Comparison of ENCODE assay signal across 8 cellular contexts in the genomic region with DNA sequence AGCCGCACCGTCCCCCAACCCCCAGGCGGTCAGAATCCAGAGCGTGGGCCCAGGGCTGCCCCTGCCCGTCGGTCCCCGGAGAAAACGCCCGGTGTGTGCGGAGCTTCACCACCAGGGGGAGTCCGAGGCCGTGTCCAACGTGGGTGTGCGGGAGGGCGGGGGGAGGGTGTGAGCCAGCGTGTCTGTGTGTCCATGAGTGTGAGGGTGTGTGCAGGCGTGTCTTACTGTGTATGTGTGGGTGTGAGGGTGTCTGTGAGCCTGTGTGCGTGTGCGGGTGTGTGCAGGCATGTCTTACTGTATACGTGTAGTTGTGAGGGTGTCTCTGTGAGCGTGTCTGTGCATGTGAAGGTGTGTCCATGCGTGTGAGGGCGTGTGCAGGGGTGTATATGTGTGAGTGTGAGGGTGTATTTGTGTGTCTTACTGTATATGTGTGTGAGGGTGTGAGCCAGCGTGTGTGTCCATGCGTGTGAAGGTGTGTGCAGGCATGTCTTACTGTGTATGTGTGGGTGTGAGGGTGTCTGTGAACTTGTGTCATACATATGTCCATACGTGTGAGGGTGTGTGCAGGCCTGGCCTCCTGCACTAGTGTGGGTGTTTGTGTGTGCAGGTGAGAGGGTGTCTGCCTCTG. TPM values are rescaled to one million over a fixed set of nuclear protein-coding genes. Genes with fewer than 3 reads are reported as not detected.
A peak's percentile ranks its signal among the peaks of the same experiment; 100 is the strongest.
DNase-seq lines count a peak whose midpoint lies in the region; ATAC-seq and TF ChIP-seq lines count a peak whose summit lies in the region.

No MANE protein-coding gene starts in this region.

- H3K27me3 ChIP-seq in IMR-90 (ENCODE audit: control insufficient read depth, insufficient read depth, low read length), result peaks cover 18% of the 10 kb centered on the region; the same call in 1 of the 2 replicates
- H3K27me3 ChIP-seq in ovary, result no peaks in the 10 kb centered on the region
- H3K27me3 ChIP-seq in thyroid gland, result no peaks in the 10 kb centered on the region

- DNase-seq in COR-L47 (lab: John Stamatoyannopoulos, UW), result peak; percentile 52
- DNase-seq in IMR-90, result peak; percentile 20
- DNase-seq in SK-MEL-5 (ENCODE audit: low read depth, low spot score), result peak; percentile 74
- DNase-seq in activated gamma-delta T cell treated with Interleukin-2 at 50 U/mL for 16 hours, result peak; percentile 83
- DNase-seq in foreskin melanocyte, result peak; percentile 30
- peak; percentile 66 to 84 (median 81) for DNase-seq in ovary
- peak; percentile 72 to 73 for DNase-seq in thyroid gland

- TF ChIP-seq CTCF in IMR-90 (conservative IDR thresholded peaks at IDR 0.05; ENCODE audit: low read depth, low read length) (peak; percentile 72), ovary (IDR thresholded peaks at IDR 0.05) (peak; percentile 43 to 84 (median 74)), thyroid gland (IDR thresholded peaks at IDR 0.05) (peak; percentile 52 to 93 (median 85))

- WGBS in IMR-90 (ENCODE audit: extremely low coverage in 2 of 2, insufficient read length in 1 of 2), 2 experiments, result 42% methylated on average over 14 of the region's 26 CpGs; no CpG with 5 or more reads in 1 of the 2 experiments
- 18 to 21% (median 21%) methylated on average over 25 to 26 of the region's 26 CpGs for WGBS in ovary, 3 donors
- WGBS in thyroid gland, 2 donors, result 35 to 47% methylated on average over 13 to 20 of the region's 26 CpGs

- no peak overlapping the region for H2BK15ac ChIP-seq in IMR-90 (ENCODE audit: low read depth, low read length)

- peaks cover 4% of the 10 kb centered on the region; the same call in 1 of the 2 replicates for H4K20me1 ChIP-seq in IMR-90 (ENCODE audit: insufficient read depth, low read length)

- H3K4me3 ChIP-seq in IMR-90 (ENCODE audit: insufficient read depth, low read depth, low read length) (no peak overlapping the region), ovary (no peak overlapping the region), thyroid gland (replicated peaks in 1 of 3) (no peak overlapping the region)

- in situ Hi-C loops in IMR-90 (cut with MboI; ENCODE audit: low sequenced_read_pairs) (loop anchor here (10.0 kb wide), 1 partner anchor 114 kb away; no protein-coding TSS in a partner anchor), SK-MEL-5 (cut with HindIII; ENCODE audit: low pct_unique_long_range_greater_than_20kb, low sequenced_read_pairs) (no loop called here)

- H3K4ac ChIP-seq in IMR-90 (ENCODE audit: low read depth, low read length), result no peak overlapping the region

- no peak overlapping the region for H4K8ac ChIP-seq in IMR-90 (ENCODE audit: low read depth in 2 of 2, low read length in 2 of 2)

- intact Hi-C loops in IMR-90 (cut with micrococcal nuclease), result loop anchor here (1.0 to 5.0 kb wide), 2 partner anchors 117 to 292 kb away; no protein-coding TSS in a partner anchor
- intact Hi-C loops in ovary (cut with DNase I), result loop anchor here (2.0 to 10.0 kb wide), 4 partner anchors 116 to 292 kb away; no protein-coding TSS in a partner anchor
- intact Hi-C loops in thyroid gland (cut with DNase I), result loop anchor here (5.0 kb wide), 1 partner anchor 117 kb away; no protein-coding TSS in a partner anchor

- no peak for TF ChIP-seq EP300 in ovary (IDR thresholded peaks at IDR 0.05)

- H3K23ac ChIP-seq in IMR-90 (ENCODE audit: low read depth, low read length), result no peak overlapping the region

- H3K36me3 ChIP-seq in IMR-90 (ENCODE audit: control insufficient read depth, insufficient read depth, low read length) (no peaks in the 10 kb centered on the region), ovary (no peaks in the 10 kb centered on the region), thyroid gland (no peaks in the 10 kb centered on the region)

- ATAC-seq in IMR-90 (ENCODE audit: low read depth) (peak; percentile 93), GM21619 (IDR thresholded peaks at IDR 0.05; ENCODE audit: unreplicated experiment) (no peak)

- POLR2A ChIA-PET in IMR-90 (lab: Charles Lee; ENCODE audit: unreplicated experiment), result no interaction called here

- H3K18ac ChIP-seq in IMR-90 (ENCODE audit: low read depth, low read length), result no peak overlapping the region

- no peak overlapping the region for H3K4me2 ChIP-seq in IMR-90 (ENCODE audit: low read depth, low read length)

- H3K56ac ChIP-seq in IMR-90 (ENCODE audit: extremely low read depth, insufficient read depth, low read length), result no peak overlapping the region; the same call in 1 of the 2 replicates

- CTCF ChIA-PET in IMR-90 (lab: Yijun Ruan, JAX), result interaction anchor here (0.6 to 1.7 kb wide), 7 partner anchors 8 to 1182 kb away, joined by 3 to 7 read pairs (median 4); no protein-coding TSS in a partner anchor

- H3K27ac ChIP-seq in IMR-90 (ENCODE audit: insufficient read depth, low read length) (no peak overlapping the region), ovary (no peak overlapping the region), thyroid gland (no peak overlapping the region)

- no TSS peak for BruUV-seq in IMR-90 (replicated peaks; lab: Mats Ljungman, UMichigan)

- no peak overlapping the region for H4K91ac ChIP-seq in IMR-90 (ENCODE audit: insufficient read depth, low read depth, low read length)

- H2BK5ac ChIP-seq in IMR-90 (ENCODE audit: low read depth, low read length, poor library complexity, severe bottlenecking), result no peak overlapping the region

- TF ChIP-seq POLR2A in IMR-90 (IDR thresholded peaks at IDR 0.05; ENCODE audit: low read depth, low read length) (no peak), ovary (IDR thresholded peaks at IDR 0.05) (no peak), thyroid gland (IDR thresholded peaks at IDR 0.05) (no peak)

- H2AFZ ChIP-seq in IMR-90 (replicated peaks; ENCODE audit: low read length, poor library complexity), result peak overlapping the region; percentile 82

- no peak overlapping the region for H3K9ac ChIP-seq in IMR-90 (ENCODE audit: low read depth, low read length)

- no peak overlapping the region for H2BK120ac ChIP-seq in IMR-90 (ENCODE audit: low read depth, low read length)

- H2AK9ac ChIP-seq in IMR-90 (replicated peaks; ENCODE audit: low read depth, low read length, poor library complexity), result peak overlapping the region; percentile 72

- no peak overlapping the region for H2AK5ac ChIP-seq in IMR-90 (ENCODE audit: low read depth, low read length)

- H3K9me1 ChIP-seq in IMR-90 (ENCODE audit: insufficient read depth, low read length), result 0 out of 2 replicates have a peak, but pooled peaks cover 8% of the 10 kb centered on the region

- H4K5ac ChIP-seq in IMR-90 (ENCODE audit: low read depth, low read length), result no peak overlapping the region

- no peaks in the 10 kb centered on the region for H3K79me1 ChIP-seq in IMR-90 (ENCODE audit: low read depth in 1 of 2, low read length in 2 of 2)

- no peak overlapping the region for H2BK20ac ChIP-seq in IMR-90 (ENCODE audit: low read depth, low read length)

- H3K4me1 ChIP-seq in IMR-90 (ENCODE audit: control insufficient read depth, insufficient read depth, low read length) (no peaks in the 10 kb centered on the region), ovary (ENCODE audit: insufficient read depth) (no peaks in the 10 kb centered on the region), thyroid gland (no peaks in the 10 kb centered on the region)

- TF ChIP-seq RAD21 in IMR-90 (IDR thresholded peaks at IDR 0.05; ENCODE audit: low read length), result peak; percentile 63

- no peaks in the 10 kb centered on the region for H3K9me3 ChIP-seq in IMR-90 (ENCODE audit: control insufficient read depth, insufficient read depth, low read length)
- H3K9me3 ChIP-seq in ovary, result no peaks in the 10 kb centered on the region
- H3K9me3 ChIP-seq in thyroid gland, result no peaks in the 10 kb centered on the region

- no peak overlapping the region for H3K14ac ChIP-seq in IMR-90 (replicated peaks; ENCODE audit: low read depth, low read length)

- dilution Hi-C loops in IMR-90 (cut with HindIII; ENCODE audit: low sequenced_read_pairs, unreplicated experiment), result no loop called here

TF ChIP-seq in IMR-90, 13 proteins besides CTCF, POLR2A, EP300 and RAD21 (continues in another document):
- TF ChIP-seq, protein P1, sequence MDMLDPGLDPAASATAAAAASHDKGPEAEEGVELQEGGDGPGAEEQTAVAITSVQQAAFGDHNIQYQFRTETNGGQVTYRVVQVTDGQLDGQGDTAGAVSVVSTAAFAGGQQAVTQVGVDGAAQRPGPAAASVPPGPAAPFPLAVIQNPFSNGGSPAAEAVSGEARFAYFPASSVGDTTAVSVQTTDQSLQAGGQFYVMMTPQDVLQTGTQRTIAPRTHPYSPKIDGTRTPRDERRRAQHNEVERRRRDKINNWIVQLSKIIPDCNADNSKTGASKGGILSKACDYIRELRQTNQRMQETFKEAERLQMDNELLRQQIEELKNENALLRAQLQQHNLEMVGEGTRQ (IDR thresholded peaks at IDR 0.05; ENCODE audit: low read depth, low read length), result no peak
- no peak for TF ChIP-seq CEBPB (IDR thresholded peaks at IDR 0.05; ENCODE audit: low read depth, low read length)
- TF ChIP-seq MXI1 (IDR thresholded peaks at IDR 0.05; ENCODE audit: borderline replicate concordance, low read depth, low read length), result 0 out of 2 replicates have a peak, but pooled peaks have one; percentile 16
- TF ChIP-seq FOS (IDR thresholded peaks at IDR 0.05; ENCODE audit: low read depth, low read length), result no peak
- peak; percentile 64 for TF ChIP-seq SMC3 (IDR thresholded peaks at IDR 0.05; ENCODE audit: low read depth, low read length)
- no peak for TF ChIP-seq RFX5 (IDR thresholded peaks at IDR 0.05; ENCODE audit: low read depth, low read length)
- TF ChIP-seq MAFK (IDR thresholded peaks at IDR 0.05; ENCODE audit: low read depth, low read length), result no peak
- TF ChIP-seq, protein P2, sequence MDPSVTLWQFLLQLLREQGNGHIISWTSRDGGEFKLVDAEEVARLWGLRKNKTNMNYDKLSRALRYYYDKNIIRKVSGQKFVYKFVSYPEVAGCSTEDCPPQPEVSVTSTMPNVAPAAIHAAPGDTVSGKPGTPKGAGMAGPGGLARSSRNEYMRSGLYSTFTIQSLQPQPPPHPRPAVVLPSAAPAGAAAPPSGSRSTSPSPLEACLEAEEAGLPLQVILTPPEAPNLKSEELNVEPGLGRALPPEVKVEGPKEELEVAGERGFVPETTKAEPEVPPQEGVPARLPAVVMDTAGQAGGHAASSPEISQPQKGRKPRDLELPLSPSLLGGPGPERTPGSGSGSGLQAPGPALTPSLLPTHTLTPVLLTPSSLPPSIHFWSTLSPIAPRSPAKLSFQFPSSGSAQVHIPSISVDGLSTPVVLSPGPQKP (IDR thresholded peaks at IDR 0.05; ENCODE audit: borderline replicate concordance, low read depth, low read length), result no peak

RNA-seq across cellular contexts. Expression of a gene that starts 24.6 kb away (rescaled TPM):
- total RNA-seq in IMR-90 (2012; rRNA removed) (not detected in 2 replicates), ovary (1 to 10 TPM in 2 of 7 donors, under 1 TPM in 3, not detected in 2; 0.13 to 5.5 (median 0.92) TPM), thyroid gland (under 1 TPM in 3 of 4 donors, not detected in 1; 0.33 to 0.67 (median 0.54) TPM)
- polyA plus RNA-seq in IMR-90 (2012; rRNA removed) (not detected in 2 replicates), ovary (1 to 10 TPM in 1 of 2 donors, under 1 TPM in 1; 0.08 to 1.3 TPM)
- polyA plus RNA-seq in IMR-90 (2012; cell fraction: cytosol; rRNA removed), result not detected in 2 replicates
- not detected in 2 replicates for polyA plus RNA-seq in IMR-90 (2012; cell fraction: nucleus; rRNA removed; ENCODE audit: low replicate concordance)
- total RNA-seq in SK-MEL-5 (2014; rRNA removed; shearing (Covaris generic)), result 0.18 TPM in 1 of 2 replicates, not detected in the other
- 0.35 and 0.94 TPM in 2 replicates for polyA plus RNA-seq in SK-MEL-5 (2015; cell fraction: cytosol; rRNA removed)
- 0.58 TPM in 1 of 2 replicates, not detected in the other for polyA plus RNA-seq in SK-MEL-5 (2015; cell fraction: nucleus; rRNA removed)

Comparison
In these comparisons a context has a peak if more than half of its experiments do, and no peak if none do; other contexts are left out.
1. DNase-seq: peak in every context shown above with its lines; median percentile 83 in activated gamma-delta T cell treated with Interleukin-2 at 50 U/mL for 16 hours; 81 in ovary; 74 in SK-MEL-5; 72 in thyroid gland; 52 in COR-L47; 30 in foreskin melanocyte; 20 in IMR-90.